1 cellular context compared by ENCODE assay signal in genomic region chr7:131897016-131897789, GRCh38.
TF ChIP-seq lines count a peak whose summit lies in the region.

No MANE protein-coding gene starts in this region.

TF ChIP-seq in HEK293, 187 proteins besides CTCF, POLR2A, EP300 and RAD21 (continued from another document):
- TF ChIP-seq ZNF843 (tag by site-specific recombination; IDR thresholded peaks at IDR 0.05) (peak; percentile 80), ZNF513 (tag by site-specific recombination; IDR thresholded peaks at IDR 0.05) (no peak), ZNF114 (tag by site-specific recombination; IDR thresholded peaks at IDR 0.05) (no peak), ZNF645 (tag by site-specific recombination; IDR thresholded peaks at IDR 0.05) (0 out of 2 replicates have a peak, but pooled peaks have one; percentile 22), ZSCAN5A (tag by site-specific recombination; IDR thresholded peaks at IDR 0.05) (no peak), ZBTB21 (tag by site-specific recombination; IDR thresholded peaks at IDR 0.05) (peak; percentile 70; the same call in 1 of the 2 replicates), HOXD13 (CRISPR knock-in tag; IDR thresholded peaks at IDR 0.05; ENCODE audit: borderline replicate concordance) (no peak), ZNF544 (tag by site-specific recombination; IDR thresholded peaks at IDR 0.05) (no peak), GLIS1 (tag by site-specific recombination; IDR thresholded peaks at IDR 0.05) (peak; percentile 100), ZNF560 (tag by site-specific recombination; IDR thresholded peaks at IDR 0.05; ENCODE audit: borderline replicate concordance) (no peak), ZNF37A (tag by site-specific recombination; IDR thresholded peaks at IDR 0.05) (no peak), BCL11B (tag by site-specific recombination; IDR thresholded peaks at IDR 0.05; ENCODE audit: low read depth) (no peak), ZNF610 (tag by site-specific recombination; IDR thresholded peaks at IDR 0.05; ENCODE audit: borderline replicate concordance) (peak; percentile 69; the same call in 1 of the 2 replicates), YY1 (tag by site-specific recombination; IDR thresholded peaks at IDR 0.05) (peak; percentile 59; the same call in 1 of the 2 replicates), ZSCAN18 (tag by site-specific recombination; IDR thresholded peaks at IDR 0.05) (no peak), ZNF169 (tag by site-specific recombination; IDR thresholded peaks at IDR 0.05) (no peak), MEIS1 (CRISPR knock-in tag; IDR thresholded peaks at IDR 0.05; ENCODE audit: borderline replicate concordance) (peak; percentile 91), ZNF292 (tag by site-specific recombination; IDR thresholded peaks at IDR 0.05; ENCODE audit: borderline replicate concordance, low read depth) (no peak), ZNF24 (tag by site-specific recombination; IDR thresholded peaks at IDR 0.05) (peak; percentile 94), ZBTB11 (tag by site-specific recombination; conservative IDR thresholded peaks at IDR 0.05; ENCODE audit: low read depth) (no peak), FEZF1 (tag by site-specific recombination; IDR thresholded peaks at IDR 0.05) (peak; percentile 85), ZNF626 (tag by site-specific recombination; IDR thresholded peaks at IDR 0.05) (no peak), ZNF555 (tag by site-specific recombination; conservative IDR thresholded peaks at IDR 0.05) (no peak)
